16 cellular contexts compared by ENCODE assay signal in the genomic region with DNA sequence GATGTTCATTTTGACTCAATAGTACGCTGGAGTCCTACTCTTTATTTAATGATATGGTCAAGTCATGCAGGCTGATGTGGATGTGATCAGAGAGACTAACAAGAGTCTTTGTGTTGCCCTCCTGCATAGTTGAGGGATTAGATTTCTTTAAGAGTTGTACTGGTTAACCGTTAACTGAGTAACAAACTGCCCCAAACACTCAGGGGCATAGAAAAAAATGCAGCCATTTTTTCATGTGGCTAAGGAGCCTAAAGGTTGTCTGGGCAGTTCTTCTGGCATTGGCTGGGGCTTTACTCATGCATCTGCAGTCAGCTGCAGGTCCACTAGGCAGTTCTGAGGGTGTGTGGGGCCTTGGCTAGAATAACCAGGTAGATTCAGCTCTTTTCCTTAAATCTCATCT. TPM values are rescaled to one million over a fixed set of nuclear protein-coding genes. Genes with fewer than 3 reads are reported as not detected.
DNase-seq lines count a peak whose midpoint lies in the region; ATAC-seq, FAIRE-seq and TF ChIP-seq lines count a peak whose summit lies in the region.
"Had no signal": no experiment of that assay in that cellular context is flagged by ENCODE, and none has a peak within 500 bp of the region (broad histone marks: within the 10 kb centered on the region; RNA-seq: fewer than 3 reads in every experiment).

No MANE protein-coding gene starts in this region.

- H3K27me3 ChIP-seq in CD4-positive, alpha-beta T cell (ENCODE audit: control insufficient read depth, insufficient read depth, low read length), result no peaks in the 10 kb centered on the region
- H3K27me3 ChIP-seq in GM23248 (replicated peaks; ENCODE audit: insufficient read depth) (no peaks in the 10 kb centered on the region), mesendoderm (ENCODE audit: insufficient read depth, low read length, poor library complexity) (no peaks in the 10 kb centered on the region)
- H3K27me3 ChIP-seq: colonic mucosa, ovary, SJCRH30 had no signal

- H3K4me2 ChIP-seq in GM23248 (ENCODE audit: unreplicated experiment) (no peak overlapping the region), mesendoderm (ENCODE audit: low read length) (no peak overlapping the region)

- H3K36me3 ChIP-seq in GM23248 (ENCODE audit: low read depth) (no peaks in the 10 kb centered on the region), mesendoderm (ENCODE audit: control insufficient read depth, insufficient read depth, low read length) (no peaks in the 10 kb centered on the region)
- H3K36me3 ChIP-seq: colonic mucosa, ovary, SJCRH30 had no signal

- CTCF ChIA-PET in CD4-positive, alpha-beta T cell (lab: Charles Lee), result interaction anchor here (1.1 kb wide), 1 partner anchor 24 kb away, joined by 3 read pairs; no protein-coding TSS in a partner anchor

- H2BK15ac ChIP-seq in mesendoderm (replicated peaks; ENCODE audit: low read depth), result no peak overlapping the region

- no peak for DNase-seq in CD4-positive, alpha-beta T cell
- DNase-seq in GM23248 (peak; percentile 28), mesendoderm (peak; percentile 58), D721Med (ENCODE audit: insufficient read length, low spot score) (no peak), NCI-H1105 treated with DMSO at 0.1 percent for 48 hours (lab: John Stamatoyannopoulos, UW) (no peak), NCI-H774 (lab: John Stamatoyannopoulos, UW) (no peak), GM19240 (ENCODE audit: insufficient read length, low spot score) (no peak)
- no peak for DNase-seq in activated naive CD8-positive, alpha-beta T cell treated with anti-CD3 and anti-CD28 coated beads, Interleukin-2, amount 50 U/mL, for 24 hours
- DNase-seq: activated CD4-positive, alpha-beta T cell treated with anti-CD3 and anti-CD28 coated beads for 4 hours; colonic mucosa; COR-L47; foreskin melanocyte; left ventricle myocardium superior; NCI-H1092; ovary; SJCRH30 had no signal

- H3K9ac ChIP-seq in GM23248 (no peak overlapping the region), mesendoderm (ENCODE audit: low read length) (no peak overlapping the region)

- no peak overlapping the region for H2AFZ ChIP-seq in GM23248

- no peaks in the 10 kb centered on the region for H3K9me3 ChIP-seq in CD4-positive, alpha-beta T cell (ENCODE audit: control insufficient read depth, low read length)
- H3K9me3 ChIP-seq in GM23248 (ENCODE audit: low read depth), result no peaks in the 10 kb centered on the region
- H3K9me3 ChIP-seq: colonic mucosa, ovary, SJCRH30 had no signal

- H3F3A ChIP-seq in GM23248 (ENCODE audit: insufficient read depth), result peaks cover 40% of the 10 kb centered on the region

- no peak overlapping the region for H4K5ac ChIP-seq in mesendoderm (ENCODE audit: low read length)

- H3K27me3 Mint-ChIP-seq in CD4-positive, alpha-beta T cell, result no peaks in the 10 kb centered on the region
- H3K27me3 Mint-ChIP-seq in activated naive CD8-positive, alpha-beta T cell treated with anti-CD3 and anti-CD28 coated beads, Interleukin-2, amount 50 U/mL, for 24 hours, result no peaks in the 10 kb centered on the region

- no peaks in the 10 kb centered on the region for H3K9me3 Mint-ChIP-seq in CD4-positive, alpha-beta T cell
- peaks cover 3% of the 10 kb centered on the region for H3K9me3 Mint-ChIP-seq in activated naive CD8-positive, alpha-beta T cell treated with anti-CD3 and anti-CD28 coated beads, Interleukin-2, amount 50 U/mL, for 24 hours

- ATAC-seq in CD4-positive, alpha-beta T cell (ENCODE audit: poor library complexity), result no peak
- ATAC-seq in activated naive CD8-positive, alpha-beta T cell treated with anti-CD3 and anti-CD28 coated beads, Interleukin-2, amount 50 U/mL, for 24 hours, result no peak
- ATAC-seq: left ventricle myocardium superior had no signal

- in situ Hi-C loops in GM23248 (cut with MboI), result loop anchor here (10.0 kb wide), 1 partner anchor 105 kb away; no protein-coding TSS in a partner anchor

- no peak overlapping the region for H3K27ac ChIP-seq in CD4-positive, alpha-beta T cell (ENCODE audit: low read depth, low read length)
- peak overlapping the region; percentile 86 for H3K27ac ChIP-seq in GM23248
- H3K27ac ChIP-seq in mesendoderm (ENCODE audit: low read depth, low read length), result no peak overlapping the region
- H3K27ac ChIP-seq: colonic mucosa, ovary, SJCRH30 had no signal

- WGBS in GM23248 (ENCODE audit: low coverage in 1 of 2, low lambda C conversion rate in 2 of 2, missing lambda C conversion rate in 2 of 2), 2 experiments, result 79 to 88% methylated on average over 2 of the region's 2 CpGs
- no CpG with 5 or more reads among the region's 2 CpGs for WGBS in mesendoderm (ENCODE audit: extremely low coverage, insufficient coverage, low lambda C conversion rate)

- POLR2A ChIA-PET in CD4-positive, alpha-beta T cell (lab: Charles Lee), result interaction anchor here (1.3 kb wide), 1 partner anchor 27 kb away, joined by 3 read pairs; no protein-coding TSS in a partner anchor

- peaks cover 10% of the 10 kb centered on the region for H3K36me3 Mint-ChIP-seq in CD4-positive, alpha-beta T cell (ENCODE audit: low read depth)
- H3K36me3 Mint-ChIP-seq in activated naive CD8-positive, alpha-beta T cell treated with anti-CD3 and anti-CD28 coated beads, Interleukin-2, amount 50 U/mL, for 24 hours (ENCODE audit: low read depth), result peaks cover 7% of the 10 kb centered on the region

- H3K79me1 ChIP-seq in mesendoderm (ENCODE audit: low read length), result no peaks in the 10 kb centered on the region

- H3K4me3 Mint-ChIP-seq in CD4-positive, alpha-beta T cell, result no peak overlapping the region
- no peak overlapping the region for H3K4me3 Mint-ChIP-seq in activated naive CD8-positive, alpha-beta T cell treated with anti-CD3 and anti-CD28 coated beads, Interleukin-2, amount 50 U/mL, for 24 hours

- peaks cover 95% of the 10 kb centered on the region for H3K79me2 ChIP-seq in GM23248 (ENCODE audit: insufficient read depth)
- no peaks in the 10 kb centered on the region for H3K79me2 ChIP-seq in mesendoderm (ENCODE audit: control insufficient read depth, insufficient read depth, low read length)

- H3K23ac ChIP-seq in mesendoderm (ENCODE audit: low read length), result no peak overlapping the region

- H2AK5ac ChIP-seq in mesendoderm (ENCODE audit: low read length), result no peak overlapping the region

- H3K4me1 ChIP-seq in GM23248 (ENCODE audit: insufficient read depth), result peaks cover 36% of the 10 kb centered on the region
- H3K4me1 ChIP-seq in mesendoderm (ENCODE audit: control insufficient read depth, low read depth, low read length), result no peaks in the 10 kb centered on the region
- H3K4me1 ChIP-seq: colonic mucosa had no signal

- no peak overlapping the region for H2BK120ac ChIP-seq in mesendoderm (ENCODE audit: low read depth, low read length)

- peaks cover 91% of the 10 kb centered on the region for H3K4me1 Mint-ChIP-seq in CD4-positive, alpha-beta T cell (ENCODE audit: low read depth)
- peaks cover 95% of the 10 kb centered on the region for H3K4me1 Mint-ChIP-seq in activated naive CD8-positive, alpha-beta T cell treated with anti-CD3 and anti-CD28 coated beads, Interleukin-2, amount 50 U/mL, for 24 hours

- no peak overlapping the region for H3K56ac ChIP-seq in mesendoderm (ENCODE audit: low read length)

- no peak for TF ChIP-seq CTCF in CD4-positive, alpha-beta T cell (IDR thresholded peaks at IDR 0.05)
- TF ChIP-seq CTCF in D721Med (IDR thresholded peaks at IDR 0.05; ENCODE audit: insufficient read depth, missing control alignments), result no peak

- H4K8ac ChIP-seq in mesendoderm (ENCODE audit: low read depth, low read length), result no peak overlapping the region

- FAIRE-seq in D721Med (lab: Jason Lieb, UNC), result no peak

- intact Hi-C loops in CD4-positive, alpha-beta T cell (cut with DNase I, micrococcal nuclease), result loop anchor here in 1 of 2 experiments (5.0 kb wide), 2 partner anchors 33 to 48 kb away; a partner anchor contains a TSS

- no peaks in the 10 kb centered on the region for H3K9me2 ChIP-seq in GM23248 (ENCODE audit: insufficient read depth)

- H3K27ac Mint-ChIP-seq in CD4-positive, alpha-beta T cell, result peak overlapping the region; percentile 83
- peak overlapping the region; percentile 76 for H3K27ac Mint-ChIP-seq in activated naive CD8-positive, alpha-beta T cell treated with anti-CD3 and anti-CD28 coated beads, Interleukin-2, amount 50 U/mL, for 24 hours

- H3K4ac ChIP-seq in mesendoderm (ENCODE audit: low read depth, low read length), result no peak overlapping the region

- no peak overlapping the region for H3K18ac ChIP-seq in mesendoderm (ENCODE audit: low read length)

- no peaks in the 10 kb centered on the region for H4K20me1 ChIP-seq in GM23248 (ENCODE audit: insufficient read depth)

- no peak overlapping the region for H2BK5ac ChIP-seq in mesendoderm (ENCODE audit: low read length)

- H3K4me3 ChIP-seq in GM23248 (no peak overlapping the region), mesendoderm (ENCODE audit: low read length) (no peak overlapping the region)
- H3K4me3 ChIP-seq: colonic mucosa, ovary, SJCRH30 had no signal

RNA-seq across cellular contexts. Expression of a gene that starts 32.5 kb away (rescaled TPM):
- 100 to 1,000 TPM; 184 to 209 TPM for total RNA-seq in CD4-positive, alpha-beta T cell
- 19.2 and 20.5 TPM in 2 replicates for total RNA-seq in GM23248 (2014; rRNA removed; shearing (Covaris generic))
- polyA plus RNA-seq in GM23248 (2016; fragmentation: Nextera tagmentation; extraction: Ambion mirVana), result 6.1 and 8.5 TPM in 2 replicates
- polyA plus RNA-seq in mesendoderm (2013, experiment 1 of 2), result 0.39 TPM
- polyA plus RNA-seq in mesendoderm (2013, experiment 2 of 2), result 0.41 TPM

Comparison
In these comparisons a context has a peak if more than half of its experiments do, and no peak if none do; other contexts are left out.
1. DNase-seq: peak in GM23248 (single experiment) and mesendoderm (single experiment); none in CD4-positive, alpha-beta T cell (0 of 10), activated naive CD8-positive, alpha-beta T cell treated with anti-CD3 and anti-CD28 coated beads, Interleukin-2, amount 50 U/mL, for 24 hours (single experiment), D721Med (single experiment), NCI-H1105 treated with DMSO at 0.1 percent for 48 hours (single experiment), NCI-H774 (single experiment) and GM19240 (single experiment).